8 cellular contexts compared by ENCODE assay signal in the genomic region with DNA sequence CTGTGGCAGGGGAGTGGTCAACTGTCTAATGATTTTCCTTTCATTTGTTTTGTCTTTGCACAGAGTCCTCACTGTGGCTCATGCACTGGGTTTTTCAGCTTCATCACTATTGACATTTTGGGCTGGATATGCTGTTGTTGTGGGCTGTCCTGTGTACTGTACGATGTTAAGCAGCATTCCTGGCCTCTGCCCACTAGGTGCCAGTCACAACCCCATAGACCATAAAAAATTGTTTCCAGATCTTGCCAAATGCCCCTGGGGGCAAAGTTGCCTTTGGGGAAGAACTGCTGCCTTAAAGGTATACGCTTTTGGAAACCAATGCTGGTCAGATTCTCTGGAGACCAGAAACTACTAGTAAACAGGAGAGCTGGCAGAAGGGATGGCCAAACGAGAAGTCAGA.
DNase-seq lines count a peak whose midpoint lies in the region; ATAC-seq, FAIRE-seq and TF ChIP-seq lines count a peak whose summit lies in the region.

No MANE protein-coding gene starts in this region.

- no peaks in the 10 kb centered on the region for H3K9me3 ChIP-seq in naive thymus-derived CD4-positive, alpha-beta T cell (ENCODE audit: control insufficient read depth in 2 of 3, low read length in 3 of 3)

- no peaks in the 10 kb centered on the region for H3K27me3 Mint-ChIP-seq in naive thymus-derived CD4-positive, alpha-beta T cell
- no peaks in the 10 kb centered on the region for H3K27me3 Mint-ChIP-seq in activated CD4-positive, alpha-beta T cell treated with anti-CD3 and anti-CD28 coated beads, Interleukin-2, amount 10 ng/mL, durations not matched to agents 7 days and 5 days

- CTCF ChIA-PET in naive thymus-derived CD4-positive, alpha-beta T cell (lab: Charles Lee): no interaction called here
- CTCF ChIA-PET in activated CD4-positive, alpha-beta T cell treated with anti-CD3 and anti-CD28 coated beads, Interleukin-2, amount 10 ng/mL, durations not matched to agents 7 days and 5 days (lab: Charles Lee): no interaction called here

- no peaks in the 10 kb centered on the region for H3K4me1 ChIP-seq in naive thymus-derived CD4-positive, alpha-beta T cell (ENCODE audit: control insufficient read depth in 2 of 2, insufficient read depth in 2 of 2, low read length in 2 of 2)

- FAIRE-seq in GM12891 (lab: Jason Lieb, UNC): peak; percentile 76

- H3K4me1 Mint-ChIP-seq in naive thymus-derived CD4-positive, alpha-beta T cell: peaks cover 0 to 2% (median 0%) of the 10 kb centered on the region in 7 donors
- H3K4me1 Mint-ChIP-seq in activated CD4-positive, alpha-beta T cell treated with anti-CD3 and anti-CD28 coated beads, Interleukin-2, amount 10 ng/mL, durations not matched to agents 7 days and 5 days: no peaks in the 10 kb centered on the region

- no peak for DNase-seq in GM12891 (ENCODE audit: insufficient read length, low spot score)
- peak; percentile 63 for DNase-seq in HT1080 (ENCODE audit: low read depth)
- DNase-seq in brain microvascular endothelial cell: no peak
- DNase-seq in naive thymus-derived CD4-positive, alpha-beta T cell: no peak
- no peak for DNase-seq in ecto neural progenitor cell (ENCODE audit: low spot score)
- no peak for DNase-seq in stimulated activated CD4-positive, alpha-beta T cell treated with anti-CD3 and anti-CD28 coated beads, Interleukin-12 subunit alpha, Interleukin-12 subunit beta, amount 100 ng/mL, for 4 hours
- DNase-seq in activated CD4-positive, alpha-beta T cell treated with anti-CD3 and anti-CD28 coated beads, Interleukin-2, amount 10 ng/mL, durations not matched to agents 7 days and 5 days: no peak
- no peak for DNase-seq in NCI-H446 treated with DMSO at 0.1 percent for 48 hours (lab: John Stamatoyannopoulos, UW)

- H3K4me3 Mint-ChIP-seq in naive thymus-derived CD4-positive, alpha-beta T cell: no peak overlapping the region
- H3K4me3 Mint-ChIP-seq in activated CD4-positive, alpha-beta T cell treated with anti-CD3 and anti-CD28 coated beads, Interleukin-2, amount 10 ng/mL, durations not matched to agents 7 days and 5 days: no peak overlapping the region

- peak; percentile 49 for TF ChIP-seq CTCF in brain microvascular endothelial cell (IDR thresholded peaks at IDR 0.05; ENCODE audit: low read depth, low read length, missing control alignments)

- H3K36me3 Mint-ChIP-seq in naive thymus-derived CD4-positive, alpha-beta T cell: no peaks in the 10 kb centered on the region
- H3K36me3 Mint-ChIP-seq in activated CD4-positive, alpha-beta T cell treated with anti-CD3 and anti-CD28 coated beads, Interleukin-2, amount 10 ng/mL, durations not matched to agents 7 days and 5 days (ENCODE audit: low read depth): no peaks in the 10 kb centered on the region

- no peak overlapping the region for H3K27ac ChIP-seq in brain microvascular endothelial cell
- H3K27ac ChIP-seq in naive thymus-derived CD4-positive, alpha-beta T cell (ENCODE audit: low read depth, low read length): no peak overlapping the region

- H3K9me3 Mint-ChIP-seq in naive thymus-derived CD4-positive, alpha-beta T cell: peaks cover 0 to 5% (median 0%) of the 10 kb centered on the region in 11 donors
- no peaks in the 10 kb centered on the region for H3K9me3 Mint-ChIP-seq in activated CD4-positive, alpha-beta T cell treated with anti-CD3 and anti-CD28 coated beads, Interleukin-2, amount 10 ng/mL, durations not matched to agents 7 days and 5 days

- peak; percentile 24 for ATAC-seq in naive thymus-derived CD4-positive, alpha-beta T cell

- no peaks in the 10 kb centered on the region for H3K36me3 ChIP-seq in brain microvascular endothelial cell (replicated peaks)
- no peaks in the 10 kb centered on the region for H3K36me3 ChIP-seq in naive thymus-derived CD4-positive, alpha-beta T cell (ENCODE audit: control insufficient read depth in 2 of 3, insufficient read depth in 3 of 3, low read length in 3 of 3)

- H3K27ac Mint-ChIP-seq in naive thymus-derived CD4-positive, alpha-beta T cell: no peak overlapping the region
- H3K27ac Mint-ChIP-seq in activated CD4-positive, alpha-beta T cell treated with anti-CD3 and anti-CD28 coated beads, Interleukin-2, amount 10 ng/mL, durations not matched to agents 7 days and 5 days: no peak overlapping the region

- in situ Hi-C loops in brain microvascular endothelial cell (cut with HindIII; ENCODE audit: low pct_ligation_motif_present, low sequenced_read_pairs): no loop called here

- POLR2A ChIA-PET in naive thymus-derived CD4-positive, alpha-beta T cell (lab: Charles Lee): no interaction called here
- POLR2A ChIA-PET in activated CD4-positive, alpha-beta T cell treated with anti-CD3 and anti-CD28 coated beads, Interleukin-2, amount 10 ng/mL, durations not matched to agents 7 days and 5 days (lab: Charles Lee): no interaction called here

- intact Hi-C loops in naive thymus-derived CD4-positive, alpha-beta T cell (cut with micrococcal nuclease): no loop called here

- TF ChIP-seq POLR2A in GM12891 (IDR thresholded peaks at IDR 0.05; ENCODE audit: low read depth, low read length): no peak

- no peaks in the 10 kb centered on the region for H3K27me3 ChIP-seq in brain microvascular endothelial cell (replicated peaks)
- no peaks in the 10 kb centered on the region for H3K27me3 ChIP-seq in naive thymus-derived CD4-positive, alpha-beta T cell (ENCODE audit: control insufficient read depth in 2 of 2, insufficient read depth in 2 of 2, low read length in 2 of 2)

- no peak overlapping the region for H3K4me3 ChIP-seq in brain microvascular endothelial cell (ENCODE audit: low read depth, low read length)
- no peak overlapping the region for H3K4me3 ChIP-seq in naive thymus-derived CD4-positive, alpha-beta T cell (ENCODE audit: low read length)

TF ChIP-seq in GM12891, 5 proteins besides CTCF, POLR2A, EP300 and RAD21:
- no peak for TF ChIP-seq PAX5 (IDR thresholded peaks at IDR 0.05; ENCODE audit: insufficient read depth, low read length, severe bottlenecking)
- no peak for TF ChIP-seq POLR2AphosphoS5 (IDR thresholded peaks at IDR 0.05; ENCODE audit: low read depth, low read length)
- no peak for TF ChIP-seq POU2F2 (IDR thresholded peaks at IDR 0.05; ENCODE audit: low read depth, low read length)
- no peak for TF ChIP-seq SPI1 (IDR thresholded peaks at IDR 0.05; ENCODE audit: low read depth, low read length)
- TF ChIP-seq TAF1 (IDR thresholded peaks at IDR 0.05; ENCODE audit: low read depth, low read length): no peak
